ENCODE assay signal across 1 cellular context in the genomic region with DNA sequence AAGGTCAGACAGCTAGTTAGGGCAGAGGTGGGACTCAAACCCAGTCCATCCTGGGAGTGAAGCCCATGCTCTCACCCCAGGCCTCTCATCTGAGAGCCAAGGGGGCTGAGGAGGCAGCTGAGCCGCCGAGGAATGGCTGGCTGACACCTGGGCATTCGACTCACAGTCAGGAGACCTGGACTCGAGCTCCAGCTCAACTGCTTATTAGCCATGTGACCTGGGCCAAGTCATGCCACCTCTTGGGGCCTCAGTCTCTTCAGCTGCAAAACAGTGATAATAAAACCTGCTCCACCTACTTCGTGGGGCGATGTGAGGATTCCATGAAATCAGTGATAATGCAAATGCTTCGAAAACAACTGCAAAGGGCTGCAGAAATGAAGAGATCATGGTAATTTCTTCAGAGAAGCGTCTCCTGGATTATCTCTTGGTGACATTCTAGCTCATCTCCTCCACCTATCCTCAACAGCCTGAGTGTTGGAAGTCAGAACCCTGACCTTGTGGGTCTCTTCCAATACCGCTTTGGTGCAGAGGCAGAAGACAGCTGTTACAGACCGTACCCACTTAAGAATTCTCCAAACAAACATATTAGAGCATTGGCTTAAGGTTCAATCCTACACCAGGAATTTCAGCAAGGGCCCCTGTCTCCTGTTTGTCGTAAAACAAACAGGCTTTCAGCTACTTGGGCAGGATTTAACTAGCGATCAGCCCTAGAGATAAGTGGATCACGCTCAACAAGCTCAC.
A peak's percentile ranks its signal among the peaks of the same experiment; 100 is the strongest.
TF ChIP-seq lines count a peak whose summit lies in the region.

No MANE protein-coding gene starts in this region.

TF ChIP-seq in K562, 482 proteins besides CTCF, POLR2A, EP300 and RAD21 (continued from another document and continues in another):
- TF ChIP-seq, protein P1, sequence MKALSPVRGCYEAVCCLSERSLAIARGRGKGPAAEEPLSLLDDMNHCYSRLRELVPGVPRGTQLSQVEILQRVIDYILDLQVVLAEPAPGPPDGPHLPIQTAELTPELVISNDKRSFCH (CRISPR knock-in tag; IDR thresholded peaks at IDR 0.05), result no peak
- TF ChIP-seq, protein P1 (tag; IDR thresholded peaks at IDR 0.05), result peak; percentile 48; the same call in 1 of the 2 replicates
- TF ChIP-seq, protein P2, sequence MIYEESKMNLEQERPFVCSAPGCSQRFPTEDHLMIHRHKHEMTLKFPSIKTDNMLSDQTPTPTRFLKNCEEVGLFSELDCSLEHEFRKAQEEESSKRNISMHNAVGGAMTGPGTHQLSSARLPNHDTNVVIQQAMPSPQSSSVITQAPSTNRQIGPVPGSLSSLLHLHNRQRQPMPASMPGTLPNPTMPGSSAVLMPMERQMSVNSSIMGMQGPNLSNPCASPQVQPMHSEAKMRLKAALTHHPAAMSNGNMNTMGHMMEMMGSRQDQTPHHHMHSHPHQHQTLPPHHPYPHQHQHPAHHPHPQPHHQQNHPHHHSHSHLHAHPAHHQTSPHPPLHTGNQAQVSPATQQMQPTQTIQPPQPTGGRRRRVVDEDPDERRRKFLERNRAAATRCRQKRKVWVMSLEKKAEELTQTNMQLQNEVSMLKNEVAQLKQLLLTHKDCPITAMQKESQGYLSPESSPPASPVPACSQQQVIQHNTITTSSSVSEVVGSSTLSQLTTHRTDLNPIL (CRISPR knock-in tag; IDR thresholded peaks at IDR 0.05), result no peak
- TF ChIP-seq, protein P3, sequence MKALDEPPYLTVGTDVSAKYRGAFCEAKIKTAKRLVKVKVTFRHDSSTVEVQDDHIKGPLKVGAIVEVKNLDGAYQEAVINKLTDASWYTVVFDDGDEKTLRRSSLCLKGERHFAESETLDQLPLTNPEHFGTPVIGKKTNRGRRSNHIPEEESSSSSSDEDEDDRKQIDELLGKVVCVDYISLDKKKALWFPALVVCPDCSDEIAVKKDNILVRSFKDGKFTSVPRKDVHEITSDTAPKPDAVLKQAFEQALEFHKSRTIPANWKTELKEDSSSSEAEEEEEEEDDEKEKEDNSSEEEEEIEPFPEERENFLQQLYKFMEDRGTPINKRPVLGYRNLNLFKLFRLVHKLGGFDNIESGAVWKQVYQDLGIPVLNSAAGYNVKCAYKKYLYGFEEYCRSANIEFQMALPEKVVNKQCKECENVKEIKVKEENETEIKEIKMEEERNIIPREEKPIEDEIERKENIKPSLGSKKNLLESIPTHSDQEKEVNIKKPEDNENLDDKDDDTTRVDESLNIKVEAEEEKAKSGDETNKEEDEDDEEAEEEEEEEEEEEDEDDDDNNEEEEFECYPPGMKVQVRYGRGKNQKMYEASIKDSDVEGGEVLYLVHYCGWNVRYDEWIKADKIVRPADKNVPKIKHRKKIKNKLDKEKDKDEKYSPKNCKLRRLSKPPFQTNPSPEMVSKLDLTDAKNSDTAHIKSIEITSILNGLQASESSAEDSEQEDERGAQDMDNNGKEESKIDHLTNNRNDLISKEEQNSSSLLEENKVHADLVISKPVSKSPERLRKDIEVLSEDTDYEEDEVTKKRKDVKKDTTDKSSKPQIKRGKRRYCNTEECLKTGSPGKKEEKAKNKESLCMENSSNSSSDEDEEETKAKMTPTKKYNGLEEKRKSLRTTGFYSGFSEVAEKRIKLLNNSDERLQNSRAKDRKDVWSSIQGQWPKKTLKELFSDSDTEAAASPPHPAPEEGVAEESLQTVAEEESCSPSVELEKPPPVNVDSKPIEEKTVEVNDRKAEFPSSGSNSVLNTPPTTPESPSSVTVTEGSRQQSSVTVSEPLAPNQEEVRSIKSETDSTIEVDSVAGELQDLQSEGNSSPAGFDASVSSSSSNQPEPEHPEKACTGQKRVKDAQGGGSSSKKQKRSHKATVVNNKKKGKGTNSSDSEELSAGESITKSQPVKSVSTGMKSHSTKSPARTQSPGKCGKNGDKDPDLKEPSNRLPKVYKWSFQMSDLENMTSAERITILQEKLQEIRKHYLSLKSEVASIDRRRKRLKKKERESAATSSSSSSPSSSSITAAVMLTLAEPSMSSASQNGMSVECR (CRISPR knock-in tag; IDR thresholded peaks at IDR 0.05), result no peak
- TF ChIP-seq MIER1 (IDR thresholded peaks at IDR 0.05; ENCODE audit: low read depth) (no peak), ZNF347 (CRISPR knock-in tag; IDR thresholded peaks at IDR 0.05; ENCODE audit: low read depth) (no peak), SREBF2 (CRISPR knock-in tag; IDR thresholded peaks at IDR 0.05) (no peak), GATAD2A (IDR thresholded peaks at IDR 0.05) (peak; percentile 86; the same call in 1 of the 2 replicates), RNF2 (IDR thresholded peaks at IDR 0.05) (no peak), HCFC1 (IDR thresholded peaks at IDR 0.05; ENCODE audit: low read depth, low read length) (no peak), SIN3B (IDR thresholded peaks at IDR 0.05; ENCODE audit: low read depth) (peak; percentile 47; the same call in 1 of the 2 replicates), HDAC2 (IDR thresholded peaks at IDR 0.05) (peak; percentile 94), SMAD1 (IDR thresholded peaks at IDR 0.05; ENCODE audit: low read depth, low read length, partially characterized antibody) (no peak), TAL1 (IDR thresholded peaks at IDR 0.05) (peak; percentile 84), PRPF4 (IDR thresholded peaks at IDR 0.05; ENCODE audit: insufficient read depth, low read depth, low read length, poor library complexity, severe bottlenecking) (no peak), ZNF561 (CRISPR knock-in tag; conservative IDR thresholded peaks at IDR 0.05) (no peak), ZNF232 (CRISPR knock-in tag; IDR thresholded peaks at IDR 0.05) (no peak), ZFP30 (CRISPR knock-in tag; IDR thresholded peaks at IDR 0.05; ENCODE audit: borderline replicate concordance) (no peak), JUN (IDR thresholded peaks at IDR 0.05; ENCODE audit: borderline replicate concordance, low read depth, low read length) (no peak; the same call in 1 of the 2 replicates), JUN (CRISPR knock-in tag; IDR thresholded peaks at IDR 0.05; ENCODE audit: borderline replicate concordance) (no peak), HLTF (IDR thresholded peaks at IDR 0.05) (peak; percentile 44; the same call in 1 of the 2 replicates), RCOR1 (IDR thresholded peaks at IDR 0.05; ENCODE audit: borderline replicate concordance in 1 of 2, low read depth in 2 of 2, low read length in 2 of 2) (peak; percentile 81 to 90; a peak in 3 of 4 replicates), IFI16 (CRISPR knock-in tag; IDR thresholded peaks at IDR 0.05) (peak; percentile 73), ZNF77 (CRISPR knock-in tag; IDR thresholded peaks at IDR 0.05) (no peak), CBX5 (IDR thresholded peaks at IDR 0.05; ENCODE audit: borderline replicate concordance, low read depth) (no peak), TBP (optimal IDR thresholded peaks at IDR 0.05; ENCODE audit: low read depth, low read length) (peak; percentile 37), GABPB1 (CRISPR knock-in tag; IDR thresholded peaks at IDR 0.05) (no peak)
- TF ChIP-seq, protein P4, sequence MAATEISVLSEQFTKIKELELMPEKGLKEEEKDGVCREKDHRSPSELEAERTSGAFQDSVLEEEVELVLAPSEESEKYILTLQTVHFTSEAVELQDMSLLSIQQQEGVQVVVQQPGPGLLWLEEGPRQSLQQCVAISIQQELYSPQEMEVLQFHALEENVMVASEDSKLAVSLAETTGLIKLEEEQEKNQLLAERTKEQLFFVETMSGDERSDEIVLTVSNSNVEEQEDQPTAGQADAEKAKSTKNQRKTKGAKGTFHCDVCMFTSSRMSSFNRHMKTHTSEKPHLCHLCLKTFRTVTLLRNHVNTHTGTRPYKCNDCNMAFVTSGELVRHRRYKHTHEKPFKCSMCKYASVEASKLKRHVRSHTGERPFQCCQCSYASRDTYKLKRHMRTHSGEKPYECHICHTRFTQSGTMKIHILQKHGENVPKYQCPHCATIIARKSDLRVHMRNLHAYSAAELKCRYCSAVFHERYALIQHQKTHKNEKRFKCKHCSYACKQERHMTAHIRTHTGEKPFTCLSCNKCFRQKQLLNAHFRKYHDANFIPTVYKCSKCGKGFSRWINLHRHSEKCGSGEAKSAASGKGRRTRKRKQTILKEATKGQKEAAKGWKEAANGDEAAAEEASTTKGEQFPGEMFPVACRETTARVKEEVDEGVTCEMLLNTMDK (IDR thresholded peaks at IDR 0.05; ENCODE audit: borderline replicate concordance, insufficient read depth, low read depth, low read length, poor library complexity, severe bottlenecking), result no peak
- TF ChIP-seq, protein P5, sequence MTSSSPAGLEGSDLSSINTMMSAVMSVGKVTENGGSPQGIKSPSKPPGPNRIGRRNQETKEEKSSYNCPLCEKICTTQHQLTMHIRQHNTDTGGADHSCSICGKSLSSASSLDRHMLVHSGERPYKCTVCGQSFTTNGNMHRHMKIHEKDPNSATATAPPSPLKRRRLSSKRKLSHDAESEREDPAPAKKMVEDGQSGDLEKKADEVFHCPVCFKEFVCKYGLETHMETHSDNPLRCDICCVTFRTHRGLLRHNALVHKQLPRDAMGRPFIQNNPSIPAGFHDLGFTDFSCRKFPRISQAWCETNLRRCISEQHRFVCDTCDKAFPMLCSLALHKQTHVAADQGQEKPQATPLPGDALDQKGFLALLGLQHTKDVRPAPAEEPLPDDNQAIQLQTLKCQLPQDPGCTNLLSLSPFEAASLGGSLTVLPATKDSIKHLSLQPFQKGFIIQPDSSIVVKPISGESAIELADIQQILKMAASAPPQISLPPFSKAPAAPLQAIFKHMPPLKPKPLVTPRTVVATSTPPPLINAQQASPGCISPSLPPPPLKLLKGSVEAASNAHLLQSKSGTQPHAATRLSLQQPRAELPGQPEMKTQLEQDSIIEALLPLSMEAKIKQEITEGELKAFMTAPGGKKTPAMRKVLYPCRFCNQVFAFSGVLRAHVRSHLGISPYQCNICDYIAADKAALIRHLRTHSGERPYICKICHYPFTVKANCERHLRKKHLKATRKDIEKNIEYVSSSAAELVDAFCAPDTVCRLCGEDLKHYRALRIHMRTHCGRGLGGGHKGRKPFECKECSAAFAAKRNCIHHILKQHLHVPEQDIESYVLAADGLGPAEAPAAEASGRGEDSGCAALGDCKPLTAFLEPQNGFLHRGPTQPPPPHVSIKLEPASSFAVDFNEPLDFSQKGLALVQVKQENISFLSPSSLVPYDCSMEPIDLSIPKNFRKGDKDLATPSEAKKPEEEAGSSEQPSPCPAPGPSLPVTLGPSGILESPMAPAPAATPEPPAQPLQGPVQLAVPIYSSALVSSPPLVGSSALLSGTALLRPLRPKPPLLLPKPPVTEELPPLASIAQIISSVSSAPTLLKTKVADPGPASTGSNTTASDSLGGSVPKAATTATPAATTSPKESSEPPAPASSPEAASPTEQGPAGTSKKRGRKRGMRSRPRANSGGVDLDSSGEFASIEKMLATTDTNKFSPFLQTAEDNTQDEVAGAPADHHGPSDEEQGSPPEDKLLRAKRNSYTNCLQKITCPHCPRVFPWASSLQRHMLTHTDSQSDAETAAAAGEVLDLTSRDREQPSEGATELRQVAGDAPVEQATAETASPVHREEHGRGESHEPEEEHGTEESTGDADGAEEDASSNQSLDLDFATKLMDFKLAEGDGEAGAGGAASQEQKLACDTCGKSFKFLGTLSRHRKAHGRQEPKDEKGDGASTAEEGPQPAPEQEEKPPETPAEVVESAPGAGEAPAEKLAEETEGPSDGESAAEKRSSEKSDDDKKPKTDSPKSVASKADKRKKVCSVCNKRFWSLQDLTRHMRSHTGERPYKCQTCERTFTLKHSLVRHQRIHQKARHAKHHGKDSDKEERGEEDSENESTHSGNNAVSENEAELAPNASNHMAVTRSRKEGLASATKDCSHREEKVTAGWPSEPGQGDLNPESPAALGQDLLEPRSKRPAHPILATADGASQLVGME (CRISPR knock-in tag; IDR thresholded peaks at IDR 0.05), result peak; percentile 92
- TF ChIP-seq, protein P6, sequence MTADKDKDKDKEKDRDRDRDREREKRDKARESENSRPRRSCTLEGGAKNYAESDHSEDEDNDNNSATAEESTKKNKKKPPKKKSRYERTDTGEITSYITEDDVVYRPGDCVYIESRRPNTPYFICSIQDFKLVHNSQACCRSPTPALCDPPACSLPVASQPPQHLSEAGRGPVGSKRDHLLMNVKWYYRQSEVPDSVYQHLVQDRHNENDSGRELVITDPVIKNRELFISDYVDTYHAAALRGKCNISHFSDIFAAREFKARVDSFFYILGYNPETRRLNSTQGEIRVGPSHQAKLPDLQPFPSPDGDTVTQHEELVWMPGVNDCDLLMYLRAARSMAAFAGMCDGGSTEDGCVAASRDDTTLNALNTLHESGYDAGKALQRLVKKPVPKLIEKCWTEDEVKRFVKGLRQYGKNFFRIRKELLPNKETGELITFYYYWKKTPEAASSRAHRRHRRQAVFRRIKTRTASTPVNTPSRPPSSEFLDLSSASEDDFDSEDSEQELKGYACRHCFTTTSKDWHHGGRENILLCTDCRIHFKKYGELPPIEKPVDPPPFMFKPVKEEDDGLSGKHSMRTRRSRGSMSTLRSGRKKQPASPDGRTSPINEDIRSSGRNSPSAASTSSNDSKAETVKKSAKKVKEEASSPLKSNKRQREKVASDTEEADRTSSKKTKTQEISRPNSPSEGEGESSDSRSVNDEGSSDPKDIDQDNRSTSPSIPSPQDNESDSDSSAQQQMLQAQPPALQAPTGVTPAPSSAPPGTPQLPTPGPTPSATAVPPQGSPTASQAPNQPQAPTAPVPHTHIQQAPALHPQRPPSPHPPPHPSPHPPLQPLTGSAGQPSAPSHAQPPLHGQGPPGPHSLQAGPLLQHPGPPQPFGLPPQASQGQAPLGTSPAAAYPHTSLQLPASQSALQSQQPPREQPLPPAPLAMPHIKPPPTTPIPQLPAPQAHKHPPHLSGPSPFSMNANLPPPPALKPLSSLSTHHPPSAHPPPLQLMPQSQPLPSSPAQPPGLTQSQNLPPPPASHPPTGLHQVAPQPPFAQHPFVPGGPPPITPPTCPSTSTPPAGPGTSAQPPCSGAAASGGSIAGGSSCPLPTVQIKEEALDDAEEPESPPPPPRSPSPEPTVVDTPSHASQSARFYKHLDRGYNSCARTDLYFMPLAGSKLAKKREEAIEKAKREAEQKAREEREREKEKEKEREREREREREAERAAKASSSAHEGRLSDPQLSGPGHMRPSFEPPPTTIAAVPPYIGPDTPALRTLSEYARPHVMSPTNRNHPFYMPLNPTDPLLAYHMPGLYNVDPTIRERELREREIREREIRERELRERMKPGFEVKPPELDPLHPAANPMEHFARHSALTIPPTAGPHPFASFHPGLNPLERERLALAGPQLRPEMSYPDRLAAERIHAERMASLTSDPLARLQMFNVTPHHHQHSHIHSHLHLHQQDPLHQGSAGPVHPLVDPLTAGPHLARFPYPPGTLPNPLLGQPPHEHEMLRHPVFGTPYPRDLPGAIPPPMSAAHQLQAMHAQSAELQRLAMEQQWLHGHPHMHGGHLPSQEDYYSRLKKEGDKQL (CRISPR knock-in tag; IDR thresholded peaks at IDR 0.05; ENCODE audit: borderline replicate concordance), result no peak
- TF ChIP-seq, protein P7, sequence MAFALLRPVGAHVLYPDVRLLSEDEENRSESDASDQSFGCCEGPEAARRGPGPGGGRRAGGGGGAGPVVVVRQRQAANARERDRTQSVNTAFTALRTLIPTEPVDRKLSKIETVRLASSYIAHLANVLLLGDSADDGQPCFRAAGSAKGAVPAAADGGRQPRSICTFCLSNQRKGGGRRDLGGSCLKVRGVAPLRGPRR (CRISPR knock-in tag; IDR thresholded peaks at IDR 0.05), result peak; percentile 53; the same call in 1 of the 2 replicates
- TF ChIP-seq, protein P8, sequence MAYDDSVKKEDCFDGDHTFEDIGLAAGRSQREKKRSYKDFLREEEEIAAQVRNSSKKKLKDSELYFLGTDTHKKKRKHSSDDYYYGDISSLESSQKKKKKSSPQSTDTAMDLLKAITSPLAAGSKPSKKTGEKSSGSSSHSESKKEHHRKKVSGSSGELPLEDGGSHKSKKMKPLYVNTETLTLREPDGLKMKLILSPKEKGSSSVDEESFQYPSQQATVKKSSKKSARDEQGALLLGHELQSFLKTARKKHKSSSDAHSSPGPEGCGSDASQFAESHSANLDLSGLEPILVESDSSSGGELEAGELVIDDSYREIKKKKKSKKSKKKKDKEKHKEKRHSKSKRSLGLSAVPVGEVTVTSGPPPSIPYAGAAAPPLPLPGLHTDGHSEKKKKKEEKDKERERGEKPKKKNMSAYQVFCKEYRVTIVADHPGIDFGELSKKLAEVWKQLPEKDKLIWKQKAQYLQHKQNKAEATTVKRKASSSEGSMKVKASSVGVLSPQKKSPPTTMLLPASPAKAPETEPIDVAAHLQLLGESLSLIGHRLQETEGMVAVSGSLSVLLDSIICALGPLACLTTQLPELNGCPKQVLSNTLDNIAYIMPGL (CRISPR knock-in tag; IDR thresholded peaks at IDR 0.05), result no peak
